ENCODE assay signal across 16 cellular contexts in genomic region chr5:55918097-55919035, GRCh38.
DNase-seq lines count a peak whose midpoint lies in the region; ATAC-seq and TF ChIP-seq lines count a peak whose summit lies in the region.
"Had no signal": no experiment of that assay in that cellular context is flagged by ENCODE, and none has a peak within 500 bp of the region (broad histone marks: within the 10 kb centered on the region; RNA-seq: fewer than 3 reads in every experiment).

No MANE protein-coding gene starts in this region.

- WGBS in upper lobe of left lung, 2 donors: 94 to 96% methylated on average over 12 to 17 of the region's 17 CpGs

- H3K9me3 Mint-ChIP-seq in activated CD8-positive, alpha-beta T cell treated with anti-CD3 and anti-CD28 coated beads for 36 hours: no peaks in the 10 kb centered on the region
- H3K9me3 Mint-ChIP-seq in activated CD8-positive, alpha-beta T cell treated with anti-CD3 and anti-CD28 coated beads, Interleukin-2, amount 10 ng/mL, durations not matched to agents 7 days and 5 days (ENCODE audit: insufficient read depth): no peaks in the 10 kb centered on the region

- H3K27ac Mint-ChIP-seq in activated CD8-positive, alpha-beta T cell treated with anti-CD3 and anti-CD28 coated beads for 36 hours: no peak overlapping the region
- H3K27ac Mint-ChIP-seq in activated CD8-positive, alpha-beta T cell treated with anti-CD3 and anti-CD28 coated beads, Interleukin-2, amount 10 ng/mL, durations not matched to agents 7 days and 5 days: no peak overlapping the region
- H3K27ac Mint-ChIP-seq: T-helper 17 cell had no signal

- H3K4me1 Mint-ChIP-seq in activated CD8-positive, alpha-beta T cell treated with anti-CD3 and anti-CD28 coated beads for 36 hours (ENCODE audit: low read depth): peaks cover 10% of the 10 kb centered on the region
- peaks cover 37% of the 10 kb centered on the region for H3K4me1 Mint-ChIP-seq in activated CD8-positive, alpha-beta T cell treated with anti-CD3 and anti-CD28 coated beads, Interleukin-2, amount 10 ng/mL, durations not matched to agents 7 days and 5 days (ENCODE audit: low read depth)

- H3K27ac ChIP-seq in upper lobe of left lung: no peak overlapping the region

- no peak for TF ChIP-seq EP300 in upper lobe of left lung (IDR thresholded peaks at IDR 0.05)

- POLR2A ChIA-PET in activated CD8-positive, alpha-beta T cell treated with anti-CD3 and anti-CD28 coated beads for 36 hours (lab: Charles Lee): interaction anchor here (0.9 kb wide), 1 partner anchor 12 kb away, joined by 3 read pairs; no protein-coding TSS in a partner anchor
- POLR2A ChIA-PET in activated CD8-positive, alpha-beta T cell treated with anti-CD3 and anti-CD28 coated beads, Interleukin-2, amount 10 ng/mL, durations not matched to agents 7 days and 5 days (lab: Charles Lee): no interaction called here

- TF ChIP-seq POLR2A in upper lobe of left lung (IDR thresholded peaks at IDR 0.05): no peak

- ATAC-seq in activated CD8-positive, alpha-beta T cell treated with anti-CD3 and anti-CD28 coated beads for 36 hours: peak; percentile 91
- no peak for ATAC-seq in activated CD8-positive, alpha-beta T cell treated with anti-CD3 and anti-CD28 coated beads, Interleukin-2, amount 10 ng/mL, durations not matched to agents 7 days and 5 days
- no peak for ATAC-seq in upper lobe of left lung (ENCODE audit: low FRiP score in 2 of 2)
- ATAC-seq: mucosa of descending colon, T-helper 17 cell had no signal

- no peaks in the 10 kb centered on the region for H3K27me3 Mint-ChIP-seq in activated CD8-positive, alpha-beta T cell treated with anti-CD3 and anti-CD28 coated beads for 36 hours
- H3K27me3 Mint-ChIP-seq in activated CD8-positive, alpha-beta T cell treated with anti-CD3 and anti-CD28 coated beads, Interleukin-2, amount 10 ng/mL, durations not matched to agents 7 days and 5 days (ENCODE audit: low read depth): peaks cover 2% of the 10 kb centered on the region

- TF ChIP-seq CTCF in activated CD8-positive, alpha-beta T cell treated with anti-CD3 and anti-CD28 coated beads for 36 hours (IDR thresholded peaks at IDR 0.05): no peak
- TF ChIP-seq CTCF in epithelial cell of proximal tubule (conservative IDR thresholded peaks at IDR 0.05; ENCODE audit: low read depth, low read length) (peak; percentile 30), upper lobe of left lung (IDR thresholded peaks at IDR 0.05) (no peak)

- H3K4me3 ChIP-seq in epithelial cell of proximal tubule (ENCODE audit: low read depth, low read length) (no peak overlapping the region), upper lobe of left lung (no peak overlapping the region)
- H3K4me3 ChIP-seq: mucosa of descending colon had no signal

- H3K9me3 ChIP-seq in upper lobe of left lung: no peaks in the 10 kb centered on the region
- H3K9me3 ChIP-seq: mucosa of descending colon had no signal

- DNase-seq in activated CD8-positive, alpha-beta T cell treated with anti-CD3 and anti-CD28 coated beads for 36 hours: peak; percentile 52
- no peak for DNase-seq in activated CD8-positive, alpha-beta T cell treated with anti-CD3 and anti-CD28 coated beads, Interleukin-2, amount 10 ng/mL, durations not matched to agents 7 days and 5 days
- DNase-seq in HK-2 (ENCODE audit: unreplicated experiment): peak; percentile 21
- no peak for DNase-seq in epithelial cell of proximal tubule (ENCODE audit: low read depth)
- peak; percentile 57 for DNase-seq in renal cortical epithelial cell (ENCODE audit: low read depth)
- no peak for DNase-seq in upper lobe of left lung
- DNase-seq in COLO668 (lab: John Stamatoyannopoulos, UW; ENCODE audit: unreplicated experiment): no peak
- no peak for DNase-seq in NCI-H1105 treated with DMSO at 0.1 percent for 48 hours (lab: John Stamatoyannopoulos, UW)
- DNase-seq: activated CD4-positive, alpha-beta T cell treated with anti-CD3 and anti-CD28 coated beads for 4 hours; activated gamma-delta T cell; COR-L47; mucosa of descending colon; NCI-H1092; small intestine; stimulated activated naive CD4-positive, alpha-beta T cell treated with Interleukin-2 at 50 U/mL for 16 hours; T-helper 17 cell had no signal

- no peaks in the 10 kb centered on the region for H3K36me3 ChIP-seq in upper lobe of left lung

- CTCF ChIA-PET in activated CD8-positive, alpha-beta T cell treated with anti-CD3 and anti-CD28 coated beads for 36 hours (lab: Charles Lee): no interaction called here
- CTCF ChIA-PET in activated CD8-positive, alpha-beta T cell treated with anti-CD3 and anti-CD28 coated beads, Interleukin-2, amount 10 ng/mL, durations not matched to agents 7 days and 5 days (lab: Charles Lee): interaction anchor here (1.2 to 1.9 kb wide), 3 partner anchors 12 to 19 kb away, joined by 3 to 11 read pairs (median 4); no protein-coding TSS in a partner anchor

- H3K4me3 Mint-ChIP-seq in activated CD8-positive, alpha-beta T cell treated with anti-CD3 and anti-CD28 coated beads for 36 hours: no peak overlapping the region
- H3K4me3 Mint-ChIP-seq in activated CD8-positive, alpha-beta T cell treated with anti-CD3 and anti-CD28 coated beads, Interleukin-2, amount 10 ng/mL, durations not matched to agents 7 days and 5 days: no peak overlapping the region
- H3K4me3 Mint-ChIP-seq: T-helper 17 cell had no signal

- H3K27me3 ChIP-seq in upper lobe of left lung: no peaks in the 10 kb centered on the region

- intact Hi-C loops in activated CD8-positive, alpha-beta T cell treated with anti-CD3 and anti-CD28 coated beads for 36 hours (cut with micrococcal nuclease): no loop called here

- H3K4me1 ChIP-seq in upper lobe of left lung: peaks cover 0 to under 1% (median 0%) of the 10 kb centered on the region in 4 donors

- no peaks in the 10 kb centered on the region for H3K36me3 Mint-ChIP-seq in activated CD8-positive, alpha-beta T cell treated with anti-CD3 and anti-CD28 coated beads for 36 hours (ENCODE audit: low read depth)
- H3K36me3 Mint-ChIP-seq in activated CD8-positive, alpha-beta T cell treated with anti-CD3 and anti-CD28 coated beads, Interleukin-2, amount 10 ng/mL, durations not matched to agents 7 days and 5 days (ENCODE audit: low read depth): no peaks in the 10 kb centered on the region

Comparison
In these comparisons a context has a peak if more than half of its experiments do, and no peak if none do; other contexts are left out.
1. DNase-seq: peak in activated CD8-positive, alpha-beta T cell treated with anti-CD3 and anti-CD28 coated beads for 36 hours (single experiment), HK-2 (single experiment) and renal cortical epithelial cell (single experiment); none in activated CD8-positive, alpha-beta T cell treated with anti-CD3 and anti-CD28 coated beads, Interleukin-2, amount 10 ng/mL, durations not matched to agents 7 days and 5 days (single experiment), epithelial cell of proximal tubule (single experiment), upper lobe of left lung (0 of 2), COLO668 (single experiment) and NCI-H1105 treated with DMSO at 0.1 percent for 48 hours (single experiment).